Comparison of ENCODE assay signal across 9 cellular contexts in genomic region chr16:49281843-49282642, GRCh38. TPM values are rescaled to one million over a fixed set of nuclear protein-coding genes. Genes with fewer than 3 reads are reported as not detected.
DNase-seq lines count a peak whose midpoint lies in the region; ATAC-seq, FAIRE-seq and TF ChIP-seq lines count a peak whose summit lies in the region.
"Had no signal": no experiment of that assay in that cellular context is flagged by ENCODE, and none has a peak within 500 bp of the region (broad histone marks: within the 10 kb centered on the region; RNA-seq: fewer than 3 reads in every experiment).

No MANE protein-coding gene starts in this region.

- no peaks in the 10 kb centered on the region for H3K36me3 ChIP-seq in Caco-2 (ENCODE audit: control insufficient read depth, insufficient read depth, low read length)

- H3K4me1 Mint-ChIP-seq in Caco-2 (ENCODE audit: low read depth, unreplicated experiment) = no peaks in the 10 kb centered on the region

- peak overlapping the region; percentile 53 for H3K27ac ChIP-seq in RWPE1
- H3K27ac ChIP-seq: HL-60 had no signal

- intact Hi-C loops in Caco-2 (cut with micrococcal nuclease; ENCODE audit: unreplicated experiment) = loop anchor here (10.0 kb wide), 1 partner anchor 597 kb away; no protein-coding TSS in a partner anchor

- no peak for TF ChIP-seq POLR2A in H54 (IDR thresholded peaks at IDR 0.05; ENCODE audit: low read depth, low read length)

- BruUV-seq in Caco-2 (replicated peaks; lab: Mats Ljungman, UMichigan) = no TSS peak

- H3K27me3 Mint-ChIP-seq in Caco-2 (ENCODE audit: insufficient read depth, unreplicated experiment) = peaks cover 37% of the 10 kb centered on the region

- TF ChIP-seq CTCF in Caco-2 (IDR thresholded peaks at IDR 0.05; ENCODE audit: insufficient read depth in 1 of 2, low read depth in 1 of 2, low read length in 1 of 2, severe bottlenecking in 1 of 2, unreplicated experiment in 1 of 2) (peak; percentile 25 to 50), RWPE1 (conservative IDR thresholded peaks at IDR 0.05; ENCODE audit: low read depth) (peak; percentile 77)

- peaks cover 5% of the 10 kb centered on the region for H3K36me3 Mint-ChIP-seq in Caco-2 (ENCODE audit: insufficient read depth, unreplicated experiment)

- peak; percentile 81 for ATAC-seq in GM19463 (IDR thresholded peaks at IDR 0.05; ENCODE audit: unreplicated experiment)
- ATAC-seq in HG03565 (IDR thresholded peaks at IDR 0.05; ENCODE audit: unreplicated experiment) = peak; percentile 79

- no peaks in the 10 kb centered on the region for H3K9me3 Mint-ChIP-seq in Caco-2 (ENCODE audit: unreplicated experiment)

- DNase-seq in Caco-2 (peak; percentile 92 to 96), RWPE1 (ENCODE audit: low spot score) (peak; percentile 99), cerebellum (ENCODE audit: low spot score) (peak; percentile 99), kidney glomerular epithelial cell (lab: John Stamatoyannopoulos, UW) (peak; percentile 5), H54 (ENCODE audit: insufficient read length, low spot score) (no peak)
- DNase-seq in stimulated activated CD4-positive, alpha-beta T cell treated with anti-CD3 and anti-CD28 coated beads, Interleukin-15, amount 100 ng/mL, for 24 hours = peak; percentile 83

- POLR2A ChIA-PET in Caco-2 (lab: Charles Lee) = no interaction called here
- POLR2A ChIA-PET in RWPE1 (lab: Yijun Ruan, JAX; ENCODE audit: low non-redundant PET) = no interaction called here

- no peak overlapping the region for H3K27ac Mint-ChIP-seq in Caco-2 (ENCODE audit: unreplicated experiment)

- FAIRE-seq in H54 (lab: Jason Lieb, UNC) = no peak

- H3K27me3 ChIP-seq in Caco-2 (replicated peaks; ENCODE audit: control insufficient read depth, insufficient read depth, low read length) = peaks cover 8% of the 10 kb centered on the region

- CTCF ChIA-PET in Caco-2 (lab: Charles Lee) (interaction anchor here (0.5 to 0.6 kb wide), 2 partner anchors 119 to 649 kb away, joined by 3 to 4 read pairs; no protein-coding TSS in a partner anchor), RWPE1 (lab: Yijun Ruan, JAX) (interaction anchor here (0.5 to 1.1 kb wide), 5 partner anchors 31 to 637 kb away, joined by 3 to 4 read pairs (median 3); no protein-coding TSS in a partner anchor)

- peaks cover 9% of the 10 kb centered on the region; the same call in 1 of the 2 replicates for H3K9me3 ChIP-seq in Caco-2

- H3K4me3 Mint-ChIP-seq in Caco-2 (ENCODE audit: unreplicated experiment) = peak overlapping the region; percentile 56

- peak overlapping the region; percentile 58 for H3K4me3 ChIP-seq in Caco-2 (ENCODE audit: low read depth, low read length)

- peaks cover 8% of the 10 kb centered on the region for H3K4me1 ChIP-seq in Caco-2

RNA-seq across cellular contexts. Expression of gene CBLN1, which starts 0.4 kb away (rescaled TPM):
- total RNA-seq in Caco-2 (2022) = not detected in 2 replicates
- 157 TPM for total RNA-seq in cerebellum

Comparison
In these comparisons a context has a peak if more than half of its experiments do, and no peak if none do; other contexts are left out.
1. RNA of gene CBLN1, which starts 0.4 kb away (total RNA-seq): 157 TPM in cerebellum (single experiment); not detected in Caco-2; every median in the first group is over 100 times any median in the second.